Comparison of ENCODE assay signal across 8 cellular contexts in genomic region chr12:56521590-56522371, GRCh38. TPM values are rescaled to one million over a fixed set of nuclear protein-coding genes. Genes with fewer than 3 reads are reported as not detected.
A peak's percentile ranks its signal among the peaks of the same experiment; 100 is the strongest.
DNase-seq lines count a peak whose midpoint lies in the region; ATAC-seq lines count a peak whose summit lies in the region.

RBMS2 (plus strand) TSS chr12:56521820; CDS start chr12:56522024, 204 bp downstream.

- no peak within 1 kb of the TSS for H2AFZ ChIP-seq in mesenchymal stem cell (ENCODE audit: low read depth, low read length)

- peak within 1 kb of the TSS; percentile 72 for H3K4me3 Mint-ChIP-seq in stimulated activated effector memory CD8-positive, alpha-beta T cell treated with anti-CD3 and anti-CD28 coated beads, Interleukin-12 subunit alpha, Interleukin-12 subunit beta, amount 100 ng/mL, for 72 hours

- WGBS in mesenchymal stem cell, result under 1% methylated on average over 12 of the region's 15 CpGs

- H3K27me3 ChIP-seq in mesenchymal stem cell (ENCODE audit: control insufficient read depth in 1 of 2, insufficient read depth in 1 of 2, low read length in 2 of 2), result no peaks in the 10 kb centered on the region

- H3K36me3 ChIP-seq in mesenchymal stem cell (ENCODE audit: control insufficient read depth in 1 of 2, insufficient read depth in 2 of 2, low read depth in 1 of 2, low read length in 2 of 2), result peaks cover 0 to 5% of the 10 kb centered on the region in 2 experiments

- H3K36me3 Mint-ChIP-seq in stimulated activated effector memory CD8-positive, alpha-beta T cell treated with anti-CD3 and anti-CD28 coated beads, Interleukin-12 subunit alpha, Interleukin-12 subunit beta, amount 100 ng/mL, for 72 hours, result no peaks in the 10 kb centered on the region

- H3K79me1 ChIP-seq in mesenchymal stem cell (replicated peaks; ENCODE audit: low read length, poor library complexity, severe bottlenecking), result no peaks in the 10 kb centered on the region

- ATAC-seq in HG03060 (IDR thresholded peaks at IDR 0.05; ENCODE audit: low read depth, unreplicated experiment), result peak; percentile 47
- peak; percentile 89 for ATAC-seq in stimulated activated effector memory CD8-positive, alpha-beta T cell treated with anti-CD3 and anti-CD28 coated beads, Interleukin-12 subunit alpha, Interleukin-12 subunit beta, amount 100 ng/mL, for 72 hours
- ATAC-seq in HG03175 (IDR thresholded peaks at IDR 0.05; ENCODE audit: unreplicated experiment), result no peak

- H3K23ac ChIP-seq in mesenchymal stem cell (ENCODE audit: low read length in 2 of 2), result no peak within 1 kb of the TSS

- H2BK5ac ChIP-seq in mesenchymal stem cell (ENCODE audit: low read depth, low read length, poor library complexity, severe bottlenecking), result no peak within 1 kb of the TSS

- H2BK15ac ChIP-seq in mesenchymal stem cell (ENCODE audit: low read depth, poor library complexity, severe bottlenecking), result no peak within 1 kb of the TSS

- DNase-seq in COR-L47 (lab: John Stamatoyannopoulos, UW), result peak; percentile 13
- DNase-seq in NCI-H774 (lab: John Stamatoyannopoulos, UW), result peak; percentile 57
- peak; percentile 23 for DNase-seq in activated CD8-positive, alpha-beta memory T cell treated with anti-CD3 and anti-CD28 coated beads, Interleukin-2, amount 50 U/mL, for 1 hour (ENCODE audit: extremely low read depth)
- DNase-seq in epidermal melanocyte (ENCODE audit: insufficient read length, low spot score), result peak; percentile 60
- DNase-seq in mesenchymal stem cell, result peak; percentile 98
- DNase-seq in stimulated activated effector memory CD8-positive, alpha-beta T cell treated with anti-CD3 and anti-CD28 coated beads, Interleukin-12 subunit alpha, Interleukin-12 subunit beta, amount 100 ng/mL, for 72 hours (ENCODE audit: low spot score in 2 of 2), result no peak

- H3K9me3 ChIP-seq in mesenchymal stem cell (ENCODE audit: control insufficient read depth, low read length), result no peaks in the 10 kb centered on the region

- no peak within 1 kb of the TSS for H4K91ac ChIP-seq in mesenchymal stem cell (ENCODE audit: low read length)

- peak within 1 kb of the TSS; percentile 66 for H2AK5ac ChIP-seq in mesenchymal stem cell (ENCODE audit: low read length, severe bottlenecking)

- H4K8ac ChIP-seq in mesenchymal stem cell (ENCODE audit: low read length), result no peak within 1 kb of the TSS

- peaks cover 13% of the 10 kb centered on the region for H3K4me1 Mint-ChIP-seq in stimulated activated effector memory CD8-positive, alpha-beta T cell treated with anti-CD3 and anti-CD28 coated beads, Interleukin-12 subunit alpha, Interleukin-12 subunit beta, amount 100 ng/mL, for 72 hours

- H3K4me2 ChIP-seq in mesenchymal stem cell (ENCODE audit: low read length, poor library complexity, severe bottlenecking), result peak within 1 kb of the TSS; percentile 72

- peaks cover 8% of the 10 kb centered on the region for H3K4me1 ChIP-seq in mesenchymal stem cell (ENCODE audit: control insufficient read depth, insufficient read depth, low read depth, low read length)

- H3K14ac ChIP-seq in mesenchymal stem cell (ENCODE audit: low read length in 2 of 2), result no peak within 1 kb of the TSS

- peak within 1 kb of the TSS in 1 of 2 experiments; percentile 86 for H3K4ac ChIP-seq in mesenchymal stem cell (ENCODE audit: low read depth in 1 of 2, low read length in 2 of 2)

- peak within 1 kb of the TSS; percentile 93 for H3K27ac ChIP-seq in mesenchymal stem cell (ENCODE audit: low read length, poor library complexity, severe bottlenecking)

- H3K9ac ChIP-seq in mesenchymal stem cell (ENCODE audit: low read length), result peak within 1 kb of the TSS; percentile 95

- no peak within 1 kb of the TSS for H2BK120ac ChIP-seq in mesenchymal stem cell (ENCODE audit: low read depth, low read length)

- H2BK12ac ChIP-seq in mesenchymal stem cell (ENCODE audit: low read length in 2 of 2), result peak within 1 kb of the TSS in 1 of 2 experiments; percentile 92

- H3K18ac ChIP-seq in mesenchymal stem cell (ENCODE audit: low read depth in 1 of 2, low read length in 2 of 2), result peak within 1 kb of the TSS; percentile 0 to 57

- peak within 1 kb of the TSS; percentile 80 for H3K27ac Mint-ChIP-seq in stimulated activated effector memory CD8-positive, alpha-beta T cell treated with anti-CD3 and anti-CD28 coated beads, Interleukin-12 subunit alpha, Interleukin-12 subunit beta, amount 100 ng/mL, for 72 hours

- H3K9me3 Mint-ChIP-seq in stimulated activated effector memory CD8-positive, alpha-beta T cell treated with anti-CD3 and anti-CD28 coated beads, Interleukin-12 subunit alpha, Interleukin-12 subunit beta, amount 100 ng/mL, for 72 hours, result no peaks in the 10 kb centered on the region

- peak within 1 kb of the TSS; percentile 29 to 84 for H3K4me3 ChIP-seq in mesenchymal stem cell (ENCODE audit: insufficient read depth in 1 of 2, low read depth in 1 of 2, low read length in 2 of 2)

RNA-seq across cellular contexts. Expression of gene RBMS2, which starts in this region (rescaled TPM):
- 49.5 TPM for polyA plus RNA-seq in mesenchymal stem cell (2013, experiment 1 of 2)
- polyA plus RNA-seq in mesenchymal stem cell (2013, experiment 2 of 2), result 48.4 TPM

Comparison
In these comparisons a context has a peak if more than half of its experiments do, and no peak if none do; other contexts are left out.
1. DNase-seq: peak in COR-L47 (single experiment), NCI-H774 (single experiment), activated CD8-positive, alpha-beta memory T cell treated with anti-CD3 and anti-CD28 coated beads, Interleukin-2, amount 50 U/mL, for 1 hour (single experiment), epidermal melanocyte (single experiment) and mesenchymal stem cell (single experiment); none in stimulated activated effector memory CD8-positive, alpha-beta T cell treated with anti-CD3 and anti-CD28 coated beads, Interleukin-12 subunit alpha, Interleukin-12 subunit beta, amount 100 ng/mL, for 72 hours (0 of 2).